ENCODE assay signal across 15 cellular contexts in the genomic region with DNA sequence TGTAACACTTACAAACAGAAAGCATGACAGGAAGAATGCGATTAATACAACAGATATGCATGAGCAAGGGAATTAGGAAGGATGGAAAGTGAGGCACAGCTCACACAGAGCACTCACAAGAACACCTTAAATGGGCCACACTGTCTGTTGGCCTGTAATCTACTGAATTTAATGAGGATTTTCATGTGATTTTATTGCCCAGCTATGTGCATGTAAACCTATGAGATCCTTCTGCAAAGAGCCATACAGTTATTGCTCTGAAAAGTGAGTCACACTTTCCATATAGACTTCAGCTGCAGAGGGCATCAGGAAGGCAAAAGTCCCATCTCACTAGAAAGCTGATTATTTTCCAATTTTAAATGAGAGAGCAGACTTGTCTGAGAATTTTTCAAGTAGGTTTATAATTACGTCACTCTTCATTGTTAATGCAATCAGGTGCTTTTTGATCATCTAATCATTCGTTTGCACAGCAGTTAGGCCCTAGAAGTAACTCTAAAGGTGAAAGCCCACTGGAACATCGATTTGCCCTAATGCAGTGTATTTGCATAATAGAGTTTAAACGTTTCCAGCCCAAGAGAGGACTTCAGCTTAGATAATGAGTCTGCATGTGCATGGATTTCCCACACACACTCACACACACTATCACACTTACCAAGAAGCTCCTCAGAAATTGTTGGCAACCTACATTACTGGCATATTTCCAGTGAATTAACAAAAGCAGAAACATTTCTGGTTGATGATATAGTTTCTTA.
DNase-seq lines count a peak whose midpoint lies in the region; ATAC-seq, FAIRE-seq and TF ChIP-seq lines count a peak whose summit lies in the region.
"Had no signal": no experiment of that assay in that cellular context is flagged by ENCODE, and none has a peak within 500 bp of the region (broad histone marks: within the 10 kb centered on the region; RNA-seq: fewer than 3 reads in every experiment).

No MANE protein-coding gene starts in this region.

- H3K9me1 ChIP-seq in K562 (ENCODE audit: control insufficient read depth, insufficient read depth, low read length) = no peaks in the 10 kb centered on the region

- H3K27me3 ChIP-seq in K562 (ENCODE audit: control insufficient read depth in 2 of 2, insufficient read depth in 2 of 2, low read length in 2 of 2) (no peaks in the 10 kb centered on the region), testis (no peaks in the 10 kb centered on the region)
- H3K27me3 ChIP-seq: BLaER1 had no signal

- no TSS peak for BruUV-seq in K562 (replicated peaks; lab: Mats Ljungman, UMichigan)

- in situ Hi-C loops in K562 (cut with MboI) = no loop called here

- no peak overlapping the region for H3K9ac ChIP-seq in K562 (ENCODE audit: insufficient read depth in 1 of 2, low read depth in 2 of 2, low read length in 2 of 2)
- H3K9ac ChIP-seq: BLaER1 had no signal

- ATAC-seq in K562 (peak; percentile 52), GM18868 (IDR thresholded peaks at IDR 0.05; ENCODE audit: unreplicated experiment) (no peak), HG03045 (IDR thresholded peaks at IDR 0.05; ENCODE audit: unreplicated experiment) (no peak)
- ATAC-seq: activated CD8-positive, alpha-beta memory T cell treated with anti-CD3 and anti-CD28 coated beads, Interleukin-2, amount 10 ng/mL, durations not matched to agents 7 days and 5 days; lower lobe of right lung had no signal

- TF ChIP-seq POLR2A in K562 (conservative IDR thresholded peaks at IDR 0.05) (no peak), testis (IDR thresholded peaks at IDR 0.05) (no peak)

- H3K9me3 ChIP-seq in K562 (replicated peaks; ENCODE audit: control insufficient read depth, insufficient read depth, low read depth, low read length) = no peaks in the 10 kb centered on the region
- no peaks in the 10 kb centered on the region for H3K9me3 ChIP-seq in testis
- H3K9me3 ChIP-seq: BLaER1, lower lobe of right lung had no signal

- no peak overlapping the region for H3K4me3 ChIP-seq in K562
- no peak overlapping the region for H3K4me3 ChIP-seq in testis
- H3K4me3 ChIP-seq: BLaER1, lower lobe of right lung, skin epidermis had no signal

- H2AFZ ChIP-seq in K562 (ENCODE audit: low read depth, low read length) = no peak overlapping the region; the same call in none of the 2 replicates

- FAIRE-seq in K562 (lab: Jason Lieb, UNC) = no peak
- FAIRE-seq: colon had no signal

- peaks cover 48% of the 10 kb centered on the region for H3K79me2 ChIP-seq in K562 (ENCODE audit: control insufficient read depth, insufficient read depth, low read length)

- H4K20me1 ChIP-seq in K562 (replicated peaks; ENCODE audit: control insufficient read depth, insufficient read depth, low read length) = no peaks in the 10 kb centered on the region
- H4K20me1 ChIP-seq: BLaER1 had no signal

- no peak for TF ChIP-seq RAD21 in K562 (CRISPR knock-in tag; conservative IDR thresholded peaks at IDR 0.05 in 1 of 2, IDR thresholded peaks at IDR 0.05 in 1 of 2)

- CTCF ChIA-PET in K562 (lab: Yijun Ruan, JAX; ENCODE audit: low intra/inter-chr PET ratio) = no interaction called here

- peak overlapping the region; percentile 3; the same call in 1 of the 2 replicates for H3K4me2 ChIP-seq in K562 (ENCODE audit: insufficient read depth, low read length)
- H3K4me2 ChIP-seq: BLaER1 had no signal

- H3K4me1 ChIP-seq in K562 (replicated peaks in 1 of 2; ENCODE audit: control insufficient read depth in 2 of 2, insufficient read depth in 2 of 2, low read length in 2 of 2) (no peaks in the 10 kb centered on the region; a peak in 2 of 5 replicates), testis (no peaks in the 10 kb centered on the region)
- H3K4me1 ChIP-seq: BLaER1, lower lobe of right lung had no signal

- POLR2A ChIA-PET in K562 (lab: Yijun Ruan, JAX) = no interaction called here

- DNase-seq in HCEC 1CT = peak; percentile 34
- DNase-seq in NCI-H774 (lab: John Stamatoyannopoulos, UW) = peak; percentile 0
- no peak for DNase-seq in K562 (ENCODE audit: extremely low read depth in 1 of 4, low spot score in 3 of 4)
- DNase-seq in lung microvascular endothelial cell (ENCODE audit: low read depth in 2 of 2) = peak; percentile 16 to 25
- DNase-seq in testis = no peak
- DNase-seq in NCI-H2171 (lab: John Stamatoyannopoulos, UW) = no peak
- DNase-seq: activated CD8-positive, alpha-beta memory T cell treated with anti-CD3 and anti-CD28 coated beads, Interleukin-2, amount 10 ng/mL, durations not matched to agents 7 days and 5 days; lower lobe of right lung; NCI-H1694 treated with DMSO at 0.1 percent for 48 hours had no signal

- H3K36me3 ChIP-seq in K562 (ENCODE audit: control insufficient read depth, insufficient read depth, low read length) (peaks cover 19% of the 10 kb centered on the region), testis (ENCODE audit: low read depth, missing control alignments) (no peaks in the 10 kb centered on the region)
- H3K36me3 ChIP-seq: BLaER1, lower lobe of right lung had no signal

- peak overlapping the region; percentile 37; the same call in 1 of the 3 replicates for H3K27ac ChIP-seq in K562 (ENCODE audit: extremely low read depth, low read depth, low read length)
- no peak overlapping the region for H3K27ac ChIP-seq in testis
- H3K27ac ChIP-seq: BLaER1, lower lobe of right lung, VCaP had no signal

- TF ChIP-seq CTCF in K562 (IDR thresholded peaks at IDR 0.05 in 2 of 3, conservative IDR thresholded peaks at IDR 0.05 in 1 of 3; ENCODE audit: insufficient read depth in 2 of 3, low read depth in 1 of 3, low read length in 3 of 3) (no peak), testis (IDR thresholded peaks at IDR 0.05) (no peak)

- no peak for TF ChIP-seq EP300 in K562 (IDR thresholded peaks at IDR 0.05; ENCODE audit: low read length)

- 40% methylated on average over 5 of the region's 5 CpGs for WGBS in K562 (ENCODE audit: insufficient coverage, low coverage, missing lambda C conversion rate)
- 62 to 65% methylated on average over 5 of the region's 5 CpGs for WGBS in testis, 2 donors

- intact Hi-C loops in K562 (cut with micrococcal nuclease) (no loop called here), testis (cut with DNase I; ENCODE audit: low total_unique reads) (no loop called here)

TF ChIP-seq in K562, 482 proteins besides CTCF, POLR2A, EP300 and RAD21 (continues in another document):
- TF ChIP-seq HDGF (IDR thresholded peaks at IDR 0.05) (no peak), THAP7 (CRISPR knock-in tag; IDR thresholded peaks at IDR 0.05) (no peak), KDM4B (IDR thresholded peaks at IDR 0.05; ENCODE audit: borderline replicate concordance in 2 of 2, low read depth in 1 of 2) (no peak), ZBTB9 (CRISPR knock-in tag; IDR thresholded peaks at IDR 0.05) (no peak), CREM (IDR thresholded peaks at IDR 0.05; ENCODE audit: low read depth) (no peak), POU5F1 (IDR thresholded peaks at IDR 0.05; ENCODE audit: borderline replicate concordance, low read depth, low read length, partially characterized antibody) (no peak), NFIC (IDR thresholded peaks at IDR 0.05) (peak; percentile 45; the same call in 1 of the 2 replicates), JUND (IDR thresholded peaks at IDR 0.05; ENCODE audit: borderline replicate concordance, low read depth, low read length) (no peak), JUND (tag; IDR thresholded peaks at IDR 0.05; ENCODE audit: borderline replicate concordance, low read depth, low read length) (0 out of 3 replicates have a peak, but pooled peaks have one; percentile 16), HCFC1 (IDR thresholded peaks at IDR 0.05; ENCODE audit: low read depth, low read length) (no peak), ZNF644 (tag; IDR thresholded peaks at IDR 0.05; ENCODE audit: low read depth) (no peak), FUS (optimal IDR thresholded peaks at IDR 0.05; ENCODE audit: low read depth, low read length) (no peak), MEF2D (tag; conservative IDR thresholded peaks at IDR 0.05; ENCODE audit: low read depth) (no peak), POLR2H (tag; IDR thresholded peaks at IDR 0.05; ENCODE audit: low read depth) (no peak)
- TF ChIP-seq, protein P1, sequence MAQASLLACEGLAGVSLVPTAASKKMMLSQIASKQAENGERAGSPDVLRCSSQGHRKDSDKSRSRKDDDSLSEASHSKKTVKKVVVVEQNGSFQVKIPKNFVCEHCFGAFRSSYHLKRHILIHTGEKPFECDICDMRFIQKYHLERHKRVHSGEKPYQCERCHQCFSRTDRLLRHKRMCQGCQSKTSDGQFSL (CRISPR knock-in tag; IDR thresholded peaks at IDR 0.05) = no peak
- TF ChIP-seq, protein P1 (tag; IDR thresholded peaks at IDR 0.05) = 0 out of 4 replicates have a peak, but pooled peaks of 1 of the 2 experiments have one; percentile 20
- TF ChIP-seq, protein P2, sequence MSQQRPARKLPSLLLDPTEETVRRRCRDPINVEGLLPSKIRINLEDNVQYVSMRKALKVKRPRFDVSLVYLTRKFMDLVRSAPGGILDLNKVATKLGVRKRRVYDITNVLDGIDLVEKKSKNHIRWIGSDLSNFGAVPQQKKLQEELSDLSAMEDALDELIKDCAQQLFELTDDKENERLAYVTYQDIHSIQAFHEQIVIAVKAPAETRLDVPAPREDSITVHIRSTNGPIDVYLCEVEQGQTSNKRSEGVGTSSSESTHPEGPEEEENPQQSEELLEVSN (IDR thresholded peaks at IDR 0.05; ENCODE audit: borderline replicate concordance in 1 of 2, extremely low read depth in 1 of 2, insufficient read depth in 1 of 2, insufficient read length in 1 of 2, low read depth in 1 of 2, low read length in 1 of 2, poor library complexity in 1 of 2, severe bottlenecking in 1 of 2) = no peak

Comparison
In these comparisons a context has a peak if more than half of its experiments do, and no peak if none do; other contexts are left out.
1. DNase-seq: peak in HCEC 1CT (single experiment), NCI-H774 (single experiment) and lung microvascular endothelial cell (2 of 2); none in K562 (0 of 4), testis (single experiment) and NCI-H2171 (single experiment).